In the genomic region with DNA sequence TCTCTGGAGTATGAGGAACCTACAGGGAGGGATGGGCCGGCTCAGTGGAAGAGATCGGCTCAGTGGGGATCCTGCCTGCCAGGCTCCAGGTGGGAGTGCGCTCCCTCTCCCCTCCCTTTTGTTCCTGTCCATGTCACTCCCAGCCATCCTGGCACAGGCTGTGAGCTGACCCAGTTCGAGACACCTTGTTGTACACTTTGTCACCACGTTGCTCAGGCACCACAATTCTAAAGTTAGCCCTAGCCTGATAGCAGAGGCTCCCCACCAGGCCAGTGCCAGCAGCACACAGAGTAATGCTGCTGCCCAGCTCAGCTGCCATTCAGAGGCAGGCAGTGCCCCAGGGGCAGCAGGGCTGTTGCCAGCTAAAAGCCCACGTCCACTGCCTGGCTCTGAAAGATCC, we compare ENCODE assay signal across 12 cellular contexts. TPM values are rescaled to one million over a fixed set of nuclear protein-coding genes. Genes with fewer than 3 reads are reported as not detected.
DNase-seq lines count a peak whose midpoint lies in the region; ATAC-seq and TF ChIP-seq lines count a peak whose summit lies in the region.
"Had no signal": no experiment of that assay in that cellular context is flagged by ENCODE, and none has a peak within 500 bp of the region (broad histone marks: within the 10 kb centered on the region; RNA-seq: fewer than 3 reads in every experiment).

No MANE protein-coding gene starts in this region.

- no peaks in the 10 kb centered on the region for H3K79me1 ChIP-seq in mesendoderm (ENCODE audit: low read length)

- ATAC-seq in WTC11: no peak
- ATAC-seq in gastroesophageal sphincter: no peak
- ATAC-seq: GM12878 had no signal

- H3K4me3 ChIP-seq in esophagus squamous epithelium: no peak overlapping the region
- no peak overlapping the region for H3K4me3 ChIP-seq in mesendoderm (ENCODE audit: low read length)
- H3K4me3 ChIP-seq in thyroid gland (replicated peaks in 1 of 3): no peak overlapping the region
- H3K4me3 ChIP-seq in gastroesophageal sphincter: no peak overlapping the region
- H3K4me3 ChIP-seq: GM12878, PC-9 had no signal

- TF ChIP-seq CTCF in WTC11 (IDR thresholded peaks at IDR 0.05): no peak
- no peak for TF ChIP-seq CTCF in esophagus squamous epithelium (IDR thresholded peaks at IDR 0.05)
- no peak for TF ChIP-seq CTCF in thyroid gland (IDR thresholded peaks at IDR 0.05)
- TF ChIP-seq CTCF in gastroesophageal sphincter (IDR thresholded peaks at IDR 0.05): no peak

- no peak overlapping the region for H3K18ac ChIP-seq in mesendoderm (ENCODE audit: low read length)

- H3K27me3 ChIP-seq in esophagus squamous epithelium (no peaks in the 10 kb centered on the region), mesendoderm (ENCODE audit: insufficient read depth, low read length, poor library complexity) (no peaks in the 10 kb centered on the region), thyroid gland (no peaks in the 10 kb centered on the region), gastroesophageal sphincter (no peaks in the 10 kb centered on the region)

- H4K8ac ChIP-seq in mesendoderm (ENCODE audit: low read depth, low read length): no peak overlapping the region

- intact Hi-C loops in esophagus squamous epithelium (cut with DNase I): no loop called here
- intact Hi-C loops in thyroid gland (cut with DNase I): loop anchor here (5.0 kb wide), 2 partner anchors 70 to 215 kb away; partner anchors contain the start of gene RASD1
- intact Hi-C loops in activated naive CD4-positive, alpha-beta T cell treated with anti-CD3 and anti-CD28 coated beads for 36 hours (cut with micrococcal nuclease): no loop called here

- peak overlapping the region; percentile 45 for H3K23ac ChIP-seq in mesendoderm (ENCODE audit: low read length)

- CTCF ChIA-PET in WTC11 (lab: Charles Lee): interaction anchor here (0.7 to 6.5 kb wide), 9 partner anchors 9 to 75 kb away, joined by 3 to 108 read pairs (median 16); partner anchors contain the start of gene RASD1
- CTCF ChIA-PET in activated naive CD4-positive, alpha-beta T cell treated with anti-CD3 and anti-CD28 coated beads for 36 hours (lab: Charles Lee): interaction anchor here (0.7 to 1.1 kb wide), 2 partner anchors 212 to 686 kb away, joined by 3 to 5 read pairs; no protein-coding TSS in a partner anchor

- H3K36me3 ChIP-seq in esophagus squamous epithelium (peaks cover 0 to 3% (median 0%) of the 10 kb centered on the region in 3 donors), mesendoderm (ENCODE audit: control insufficient read depth, insufficient read depth, low read length) (no peaks in the 10 kb centered on the region), thyroid gland (no peaks in the 10 kb centered on the region), gastroesophageal sphincter (peaks cover 0 to under 1% of the 10 kb centered on the region in 2 donors)

- H3K4ac ChIP-seq in mesendoderm (ENCODE audit: low read depth, low read length): no peak overlapping the region

- DNase-seq in WTC11 (ENCODE audit: low spot score): no peak
- no peak for DNase-seq in esophagus squamous epithelium (lab: John Stamatoyannopoulos, UW)
- DNase-seq in mesendoderm: no peak
- no peak for DNase-seq in thyroid gland
- no peak for DNase-seq in activated naive CD4-positive, alpha-beta T cell treated with anti-CD3 and anti-CD28 coated beads for 36 hours
- no peak for DNase-seq in stimulated activated CD4-positive, alpha-beta T cell treated with anti-CD3 and anti-CD28 coated beads, Interleukin-12 subunit alpha, Interleukin-12 subunit beta, amount 100 ng/mL, for 4 hours
- DNase-seq: activated CD4-positive, CD25-positive, alpha-beta regulatory T cell treated with anti-CD3 and anti-CD28 coated beads, Interleukin-2, amount 50 U/mL, for 72 hours; natural killer cell; PC-9 had no signal

- H2AK5ac ChIP-seq in mesendoderm (ENCODE audit: low read length): no peak overlapping the region

- H3K36me3 Mint-ChIP-seq in WTC11: no peaks in the 10 kb centered on the region
- peaks cover under 1% of the 10 kb centered on the region for H3K36me3 Mint-ChIP-seq in activated naive CD4-positive, alpha-beta T cell treated with anti-CD3 and anti-CD28 coated beads for 36 hours (ENCODE audit: low read depth)
- H3K36me3 Mint-ChIP-seq: natural killer cell had no signal

- peak overlapping the region; percentile 28 for H3K56ac ChIP-seq in mesendoderm (ENCODE audit: low read length)

- H3K27me3 Mint-ChIP-seq in WTC11 (ENCODE audit: low read depth): no peaks in the 10 kb centered on the region
- no peaks in the 10 kb centered on the region for H3K27me3 Mint-ChIP-seq in activated naive CD4-positive, alpha-beta T cell treated with anti-CD3 and anti-CD28 coated beads for 36 hours (ENCODE audit: low read depth)
- H3K27me3 Mint-ChIP-seq: stimulated activated naive CD8-positive, alpha-beta T cell treated with anti-CD3 and anti-CD28 coated beads, Interleukin-15, Interleukin-2, amounts not matched to agents 100 ng/mL and 50 ng/mL, for 24 hours had no signal

- 58 to 83% methylated on average over 1 to 4 of the region's 6 CpGs for WGBS in esophagus squamous epithelium, 2 donors
- no CpG with 5 or more reads among the region's 6 CpGs for WGBS in mesendoderm (ENCODE audit: extremely low coverage, insufficient coverage, low lambda C conversion rate)
- WGBS in thyroid gland, 2 donors: 62 to 76% methylated on average over 4 to 5 of the region's 6 CpGs
- WGBS in gastroesophageal sphincter (ENCODE audit: low coverage in 1 of 2), 2 donors: 8 to 25% methylated on average over 2 of the region's 6 CpGs

- no peak overlapping the region for H2BK120ac ChIP-seq in mesendoderm (ENCODE audit: low read depth, low read length)

- H2BK5ac ChIP-seq in mesendoderm (ENCODE audit: low read length): no peak overlapping the region

- 0 out of 2 replicates have a peak overlapping the region, but pooled peaks have one; percentile 78 for H3K27ac Mint-ChIP-seq in WTC11
- no peak overlapping the region for H3K27ac Mint-ChIP-seq in activated naive CD4-positive, alpha-beta T cell treated with anti-CD3 and anti-CD28 coated beads for 36 hours
- H3K27ac Mint-ChIP-seq: natural killer cell; stimulated activated naive CD8-positive, alpha-beta T cell treated with anti-CD3 and anti-CD28 coated beads, Interleukin-15, Interleukin-2, amounts not matched to agents 100 ng/mL and 50 ng/mL, for 24 hours had no signal

- H3K27ac ChIP-seq in esophagus squamous epithelium (peak overlapping the region in 3 of 4 donors; percentile 10 to 52 (median 39)), mesendoderm (ENCODE audit: low read depth, low read length) (no peak overlapping the region), thyroid gland (peak overlapping the region; percentile 76 to 79 (median 76)), gastroesophageal sphincter (peak overlapping the region in 1 of 4 donors; percentile 38)
- H3K27ac ChIP-seq: PC-9 had no signal

- no peak overlapping the region for H2BK15ac ChIP-seq in mesendoderm (replicated peaks; ENCODE audit: low read depth)

- H3K9me3 ChIP-seq in esophagus squamous epithelium (no peaks in the 10 kb centered on the region), thyroid gland (no peaks in the 10 kb centered on the region), gastroesophageal sphincter (no peaks in the 10 kb centered on the region)

- POLR2A ChIA-PET in WTC11 (lab: Charles Lee): no interaction called here

- no peak overlapping the region for H4K5ac ChIP-seq in mesendoderm (ENCODE audit: low read length)

- H3K4me1 ChIP-seq in esophagus squamous epithelium (peaks cover 16 to 55% (median 34%) of the 10 kb centered on the region in 3 donors), mesendoderm (ENCODE audit: control insufficient read depth, low read depth, low read length) (peaks cover 1% of the 10 kb centered on the region), thyroid gland (peaks cover 33 to 62% of the 10 kb centered on the region in 2 donors), gastroesophageal sphincter (peaks cover 0 to 43% (median 22%) of the 10 kb centered on the region in 3 donors)

- H3K4me2 ChIP-seq in mesendoderm (ENCODE audit: low read length): no peak overlapping the region
- H3K4me2 ChIP-seq: PC-9 had no signal

- H3K4me1 Mint-ChIP-seq in WTC11: peaks cover 13% of the 10 kb centered on the region
- H3K4me1 Mint-ChIP-seq in activated naive CD4-positive, alpha-beta T cell treated with anti-CD3 and anti-CD28 coated beads for 36 hours (ENCODE audit: low read depth): peaks cover 1% of the 10 kb centered on the region
- H3K4me1 Mint-ChIP-seq: natural killer cell had no signal

- no peak for TF ChIP-seq EP300 in gastroesophageal sphincter (IDR thresholded peaks at IDR 0.05)

- no peak overlapping the region for H3K4me3 Mint-ChIP-seq in WTC11
- H3K4me3 Mint-ChIP-seq in activated naive CD4-positive, alpha-beta T cell treated with anti-CD3 and anti-CD28 coated beads for 36 hours: no peak overlapping the region
- H3K4me3 Mint-ChIP-seq: natural killer cell; stimulated activated naive CD8-positive, alpha-beta T cell treated with anti-CD3 and anti-CD28 coated beads, Interleukin-15, Interleukin-2, amounts not matched to agents 100 ng/mL and 50 ng/mL, for 24 hours had no signal

- TF ChIP-seq POLR2A in esophagus squamous epithelium (IDR thresholded peaks at IDR 0.05) (no peak), thyroid gland (IDR thresholded peaks at IDR 0.05) (no peak), gastroesophageal sphincter (IDR thresholded peaks at IDR 0.05) (no peak)

- H3K9ac ChIP-seq in mesendoderm (ENCODE audit: low read length): no peak overlapping the region

- H3K79me2 ChIP-seq in mesendoderm (ENCODE audit: control insufficient read depth, insufficient read depth, low read length): no peaks in the 10 kb centered on the region

- no peaks in the 10 kb centered on the region for H3K9me3 Mint-ChIP-seq in WTC11
- H3K9me3 Mint-ChIP-seq in activated naive CD4-positive, alpha-beta T cell treated with anti-CD3 and anti-CD28 coated beads for 36 hours: no peaks in the 10 kb centered on the region
- H3K9me3 Mint-ChIP-seq: natural killer cell; stimulated activated naive CD8-positive, alpha-beta T cell treated with anti-CD3 and anti-CD28 coated beads, Interleukin-15, Interleukin-2, amounts not matched to agents 100 ng/mL and 50 ng/mL, for 24 hours had no signal

TF ChIP-seq in WTC11, 78 proteins besides CTCF, POLR2A, EP300 and RAD21 (continues in another document):
- TF ChIP-seq TEAD4 (CRISPR knock-in tag; IDR thresholded peaks at IDR 0.05) (no peak), ZBTB21 (CRISPR knock-in tag; IDR thresholded peaks at IDR 0.05; ENCODE audit: borderline replicate concordance) (no peak)
- TF ChIP-seq, protein P1, sequence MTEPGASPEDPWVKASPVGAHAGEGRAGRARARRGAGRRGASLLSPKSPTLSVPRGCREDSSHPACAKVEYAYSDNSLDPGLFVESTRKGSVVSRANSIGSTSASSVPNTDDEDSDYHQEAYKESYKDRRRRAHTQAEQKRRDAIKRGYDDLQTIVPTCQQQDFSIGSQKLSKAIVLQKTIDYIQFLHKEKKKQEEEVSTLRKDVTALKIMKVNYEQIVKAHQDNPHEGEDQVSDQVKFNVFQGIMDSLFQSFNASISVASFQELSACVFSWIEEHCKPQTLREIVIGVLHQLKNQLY (CRISPR knock-in tag; IDR thresholded peaks at IDR 0.05): no peak

RNA-seq across cellular contexts. Expression of gene PEMT, which starts 24.4 kb away (rescaled TPM):
- total RNA-seq in WTC11 (2021) (51.9 to 54.6 TPM (median 53.1 TPM) in 3 replicates), esophagus squamous epithelium (10 to 100 TPM; 24.6 to 32.2 (median 28.2) TPM), thyroid gland (10 to 100 TPM; 52.5 to 76.1 (median 62.6) TPM), gastroesophageal sphincter (10 to 100 TPM in 3 of 4 donors, 1 to 10 TPM in 1; 8.6 to 20.7 (median 17.5) TPM)
- polyA plus RNA-seq in mesendoderm (2013, experiment 1 of 2): 32.2 TPM
- polyA plus RNA-seq in mesendoderm (2013, experiment 2 of 2): 34.1 TPM
- 10 to 100 TPM; 33.7 to 35.6 TPM for total RNA-seq in activated naive CD4-positive, alpha-beta T cell treated with anti-CD3 and anti-CD28 coated beads for 36 hours
